ENCODE assay signal across 8 cellular contexts in genomic region chr14:24080888-24081738, GRCh38. TPM values are rescaled to one million over a fixed set of nuclear protein-coding genes. Genes with fewer than 3 reads are reported as not detected.
DNase-seq lines count a peak whose midpoint lies in the region; ATAC-seq and TF ChIP-seq lines count a peak whose summit lies in the region.

No MANE protein-coding gene starts in this region.

- peak overlapping the region; percentile 76 for H3K4me3 ChIP-seq in PC-3 (ENCODE audit: low read length)
- H3K4me3 ChIP-seq in neutrophil (ENCODE audit: low read depth in 1 of 2, low read length in 1 of 2): peak overlapping the region; percentile 55 to 63

- no peaks in the 10 kb centered on the region for H3K27me3 ChIP-seq in PC-3 (ENCODE audit: low read length)
- peaks cover 34% of the 10 kb centered on the region for H3K27me3 ChIP-seq in foreskin keratinocyte
- peaks cover 54% of the 10 kb centered on the region for H3K27me3 ChIP-seq in neutrophil

- peak overlapping the region; percentile 37; the same call in 1 of the 2 replicates for H3K9ac ChIP-seq in PC-3 (ENCODE audit: low read length)

- H3K4me2 ChIP-seq in PC-3 (ENCODE audit: low read length): peak overlapping the region; percentile 81

- no peaks in the 10 kb centered on the region for H3K9me2 ChIP-seq in PC-3 (replicated peaks; ENCODE audit: low read length)

- no peaks in the 10 kb centered on the region for H4K20me1 ChIP-seq in PC-3 (ENCODE audit: low read length)

- intact Hi-C loops in PC-3 (cut with micrococcal nuclease): no loop called here

- no peaks in the 10 kb centered on the region for H3K79me2 ChIP-seq in PC-3 (ENCODE audit: low read length)

- POLR2A ChIA-PET in PC-3 (lab: Charles Lee; ENCODE audit: unreplicated experiment): no interaction called here

- H3K9me3 ChIP-seq in PC-3 (ENCODE audit: low read length) (no peaks in the 10 kb centered on the region), neutrophil (no peaks in the 10 kb centered on the region)

- DNase-seq in COLO668 (lab: John Stamatoyannopoulos, UW; ENCODE audit: unreplicated experiment) (peak; percentile 82), PC-3 (peak; percentile 59), foreskin keratinocyte (peak in 1 of 2 donors; percentile 18)
- peak; percentile 58 for DNase-seq in activated T-helper 9 cell treated with anti-CD3 and anti-CD28 coated beads, Interleukin-2, amount 50 U/mL, for 16 hours (ENCODE audit: low read depth)

- H3K27ac ChIP-seq in PC-3 (ENCODE audit: low read length) (no peak overlapping the region), foreskin keratinocyte (no peak overlapping the region), neutrophil (no peak overlapping the region), temporal lobe (ENCODE audit: low read depth, low read length) (peak overlapping the region; percentile 57)

- BruUV-seq in PC-3 (replicated peaks; lab: Mats Ljungman, UMichigan): no TSS peak

- CTCF ChIA-PET in PC-3 (lab: Charles Lee): interaction anchor here (0.6 kb wide), 1 partner anchor 645 kb away, joined by 9 read pairs; no protein-coding TSS in a partner anchor

- peak overlapping the region; percentile 67 for H2AFZ ChIP-seq in PC-3 (ENCODE audit: low read length)

- no peaks in the 10 kb centered on the region for H3F3A ChIP-seq in PC-3 (ENCODE audit: low read length, unreplicated experiment)

- no peaks in the 10 kb centered on the region for H3K36me3 ChIP-seq in PC-3 (ENCODE audit: low read depth, low read length)
- H3K36me3 ChIP-seq in neutrophil: no peaks in the 10 kb centered on the region

- peak; percentile 89 for ATAC-seq in GM19395 (IDR thresholded peaks at IDR 0.05; ENCODE audit: unreplicated experiment)
- peak; percentile 88 for ATAC-seq in HG03469 (IDR thresholded peaks at IDR 0.05; ENCODE audit: unreplicated experiment)
- peak; percentile 89 for ATAC-seq in PC-3
- ATAC-seq in foreskin keratinocyte: peak; percentile 77

- H3K4me1 ChIP-seq in PC-3 (ENCODE audit: insufficient read depth, low read length): peaks cover 12% of the 10 kb centered on the region
- no peaks in the 10 kb centered on the region for H3K4me1 ChIP-seq in foreskin keratinocyte
- peaks cover 9 to 14% of the 10 kb centered on the region in 2 experiments for H3K4me1 ChIP-seq in neutrophil (ENCODE audit: control insufficient read depth in 1 of 2, insufficient read depth in 1 of 2, low read depth in 1 of 2, low read length in 1 of 2)

- TF ChIP-seq CTCF in PC-3 (conservative IDR thresholded peaks at IDR 0.05; ENCODE audit: low read depth, low read length) (no peak), foreskin keratinocyte (conservative IDR thresholded peaks at IDR 0.05) (no peak), neutrophil (IDR thresholded peaks at IDR 0.05) (no peak)

RNA-seq across cellular contexts. Expression of gene CPNE6, which starts 9.8 kb away (rescaled TPM):
- total RNA-seq in PC-3 (2014; rRNA removed) (not detected in 2 replicates), foreskin keratinocyte (not detected in 2 replicates), temporal lobe (46.2 TPM)
- polyA plus RNA-seq in foreskin keratinocyte: not detected in 2 replicates

RNA-seq across cellular contexts. Expression of gene PCK2, which starts 13.0 kb away (rescaled TPM):
- total RNA-seq in PC-3 (2014; rRNA removed) (10.0 and 11.6 TPM in 2 replicates), foreskin keratinocyte (41.0 and 67.9 TPM in 2 replicates), temporal lobe (0.49 TPM)
- 49.2 and 81.1 TPM in 2 replicates for polyA plus RNA-seq in foreskin keratinocyte

RNA-seq across cellular contexts. Expression of gene CARMIL3, which starts 29.3 kb away (rescaled TPM):
- total RNA-seq in PC-3 (2014; rRNA removed): not detected in 2 replicates
- total RNA-seq in foreskin keratinocyte: 0.07 TPM in 2 replicates
- 0.03 TPM in 1 of 2 replicates, not detected in the other for polyA plus RNA-seq in foreskin keratinocyte
- total RNA-seq in temporal lobe: 20.4 TPM

RNA-seq across cellular contexts. Expression of gene DCAF11, which starts 33.5 kb away (rescaled TPM):
- total RNA-seq in PC-3 (2014; rRNA removed) (68.2 and 85.8 TPM in 2 replicates), foreskin keratinocyte (29.5 and 32.3 TPM in 2 replicates), temporal lobe (49.2 TPM)
- polyA plus RNA-seq in foreskin keratinocyte: 20.9 and 24.6 TPM in 2 replicates

RNA-seq across cellular contexts. Expression of gene NRL, which starts 33.6 kb away (rescaled TPM):
- total RNA-seq in PC-3 (2014; rRNA removed) (1.5 and 1.7 TPM in 2 replicates), foreskin keratinocyte (0.27 and 0.46 TPM in 2 replicates), temporal lobe (1.2 TPM)
- 0.46 and 0.50 TPM in 2 replicates for polyA plus RNA-seq in foreskin keratinocyte

Comparison
In these comparisons a context has a peak if more than half of its experiments do, and no peak if none do; other contexts are left out.
1. RNA of gene CPNE6, which starts 9.8 kb away (total RNA-seq): 46.2 TPM in temporal lobe (single experiment); not detected in PC-3 and not detected in foreskin keratinocyte; every median in the first group is over 10 times any median in the second.
2. RNA of gene CARMIL3, which starts 29.3 kb away (total RNA-seq): 20.4 TPM in temporal lobe (single experiment); 0.07 TPM in foreskin keratinocyte and not detected in PC-3; every median in the first group is over 10 times any median in the second.
3. Peak in every context shown above with its lines, with median percentiles within 50 percentile points of each other: ATAC-seq.